Comparison of ENCODE assay signal across 22 cellular contexts in genomic region chr6:151749341-151749740, GRCh38. TPM values are rescaled to one million over a fixed set of nuclear protein-coding genes. Genes with fewer than 3 reads are reported as not detected.
"Had no signal": no experiment of that assay in that cellular context is flagged by ENCODE, and none has a peak within 500 bp of the region (broad histone marks: within the 10 kb centered on the region; RNA-seq: fewer than 3 reads in every experiment).

No MANE protein-coding gene starts in this region.

- H3K4me3 ChIP-seq: left lung, lower lobe of right lung, ovary, spleen, suprapubic skin, thoracic aorta, tibial artery, upper lobe of right lung had no signal

- DNase-seq: hypothalamus; immature natural killer cell; kidney; left colon; left lung; lower lobe of right lung; mammary epithelial cell; mesenchymal stem cell; naive thymus-derived CD8-positive, alpha-beta T cell; ovary; retina; right cardiac atrium; small intestine; spleen; stimulated activated CD4-positive, alpha-beta T cell treated with anti-CD3 and anti-CD28 coated beads, Interleukin-4, amount 100 ng/mL, for 24 hours; stimulated activated naive CD4-positive, alpha-beta T cell; tibial artery; trophoblast cell; upper lobe of right lung had no signal

- H3K9me3 ChIP-seq: left lung, lower lobe of right lung, ovary, suprapubic skin, thoracic aorta, tibial artery, upper lobe of right lung had no signal

- H3K27ac ChIP-seq: left lung, lower lobe of right lung, ovary, spleen, suprapubic skin, thoracic aorta, tibial artery, upper lobe of right lung had no signal

- H3K36me3 ChIP-seq: left lung, lower lobe of right lung, ovary, spleen, suprapubic skin, thoracic aorta, tibial artery, upper lobe of right lung had no signal

- H3K4me1 ChIP-seq: left lung, lower lobe of right lung, spleen, suprapubic skin, upper lobe of right lung had no signal

- H3K27me3 ChIP-seq: left lung, ovary, spleen, suprapubic skin, tibial artery, upper lobe of right lung had no signal

RNA-seq across cellular contexts. Expression of gene ESR1, which starts 58.1 kb away (rescaled TPM):
- total RNA-seq: progenitor cell of endocrine pancreas had no signal
